In the genomic region with DNA sequence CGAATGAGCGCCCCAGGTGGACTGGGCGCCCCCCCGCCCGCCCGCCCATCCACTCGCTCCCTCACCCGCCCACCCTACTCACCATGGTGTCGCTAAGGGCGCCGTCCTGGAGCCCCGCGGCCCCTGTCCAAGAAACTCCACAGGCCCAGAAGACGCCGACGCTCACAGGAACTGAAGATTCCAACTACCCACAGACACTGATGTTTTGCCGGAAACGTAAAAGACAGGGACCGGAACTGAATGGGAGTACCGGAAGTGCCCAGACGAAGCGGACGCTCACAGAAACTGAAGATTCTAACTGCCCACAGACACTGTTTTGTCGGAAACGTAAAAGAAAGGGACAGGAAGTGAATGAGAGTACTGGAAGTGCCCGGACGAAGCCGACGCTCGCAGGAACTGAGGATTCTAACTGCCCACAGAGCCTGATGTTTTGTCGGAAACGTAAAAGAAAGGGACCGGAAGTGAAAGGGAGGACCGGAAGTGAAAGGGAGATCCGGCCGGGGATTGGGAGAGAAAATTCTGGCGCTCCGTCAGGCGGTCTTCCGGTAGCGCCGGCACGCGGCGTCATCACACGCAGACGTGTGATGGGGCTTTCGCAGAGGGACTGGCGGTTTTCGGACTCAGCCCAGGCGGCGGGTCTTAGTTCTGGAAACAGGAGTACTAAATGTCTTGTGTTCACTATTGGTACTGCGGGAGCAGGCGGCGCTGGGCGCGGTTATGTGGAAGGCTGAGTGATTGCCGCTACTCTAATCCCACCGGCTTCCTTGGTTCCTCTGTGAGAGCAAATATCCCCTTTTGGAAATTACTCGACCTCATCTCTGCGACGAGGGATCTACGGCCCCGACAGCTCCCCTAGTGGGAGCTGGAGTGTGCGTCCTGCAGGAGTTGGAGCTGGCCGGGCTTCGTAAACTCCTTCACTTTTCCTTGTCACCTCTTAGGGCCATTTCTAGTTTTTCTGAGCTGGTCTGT, we compare ENCODE assay signal across 8 cellular contexts. TPM values are rescaled to one million over a fixed set of nuclear protein-coding genes. Genes with fewer than 3 reads are reported as not detected.
A peak's percentile ranks its signal among the peaks of the same experiment; 100 is the strongest.
DNase-seq lines count a peak whose midpoint lies in the region; ATAC-seq and TF ChIP-seq lines count a peak whose summit lies in the region.

A gene (minus strand): TSS at position 173 of the 969 bp plus-strand sequence. CDS start 88 bp downstream, at position 85.

- H3K9me3 Mint-ChIP-seq in activated naive CD8-positive, alpha-beta T cell treated with anti-CD3 and anti-CD28 coated beads, Interleukin-2, amount 50 U/mL, for 24 hours, result no peaks in the 10 kb centered on the region
- H3K9me3 Mint-ChIP-seq in type B pancreatic cell, result no peaks in the 10 kb centered on the region

- DNase-seq in NCI-H1417 treated with DMSO at 0.1 percent for 48 hours (lab: John Stamatoyannopoulos, UW) (peak; percentile 99), SW480 (ENCODE audit: low spot score) (peak; percentile 97), cardiac muscle cell (ENCODE audit: low read depth in 1 of 2, low spot score in 1 of 2) (peak; percentile 94 to 98), pons (ENCODE audit: low spot score) (peak; percentile 96), type B pancreatic cell (ENCODE audit: extremely low spot score, unreplicated experiment) (peak; percentile 90)
- DNase-seq in activated naive CD8-positive, alpha-beta T cell treated with anti-CD3 and anti-CD28 coated beads, Interleukin-2, amount 50 U/mL, for 24 hours, result peak; percentile 84

- H3K27ac ChIP-seq in cardiac muscle cell, result peak within 1 kb of the TSS; percentile 98

- H3K4me3 Mint-ChIP-seq in activated naive CD8-positive, alpha-beta T cell treated with anti-CD3 and anti-CD28 coated beads, Interleukin-2, amount 50 U/mL, for 24 hours, result peak within 1 kb of the TSS; percentile 97
- peak within 1 kb of the TSS; percentile 99 for H3K4me3 Mint-ChIP-seq in type B pancreatic cell

- peaks cover 16% of the 10 kb centered on the region for H3K36me3 ChIP-seq in cardiac muscle cell

- TF ChIP-seq CTCF in GM12875 (IDR thresholded peaks at IDR 0.05; ENCODE audit: borderline replicate concordance, insufficient read depth, low read depth, low read length) (peak; percentile 88), cardiac muscle cell (IDR thresholded peaks at IDR 0.05; ENCODE audit: low read depth, low read length) (peak; percentile 89), type B pancreatic cell (conservative IDR thresholded peaks at IDR 0.05) (peak; percentile 89)

- no peaks in the 10 kb centered on the region for H3K9me3 ChIP-seq in cardiac muscle cell (ENCODE audit: low read depth)

- peaks cover 38% of the 10 kb centered on the region for H3K4me1 Mint-ChIP-seq in activated naive CD8-positive, alpha-beta T cell treated with anti-CD3 and anti-CD28 coated beads, Interleukin-2, amount 50 U/mL, for 24 hours
- peaks cover 25% of the 10 kb centered on the region for H3K4me1 Mint-ChIP-seq in type B pancreatic cell (ENCODE audit: unreplicated experiment)

- ATAC-seq in HG02798 (IDR thresholded peaks at IDR 0.05; ENCODE audit: poor library complexity, unreplicated experiment), result peak; percentile 90
- peak; percentile 77 for ATAC-seq in activated naive CD8-positive, alpha-beta T cell treated with anti-CD3 and anti-CD28 coated beads, Interleukin-2, amount 50 U/mL, for 24 hours

- peak within 1 kb of the TSS; percentile 100 for H3K27ac Mint-ChIP-seq in activated naive CD8-positive, alpha-beta T cell treated with anti-CD3 and anti-CD28 coated beads, Interleukin-2, amount 50 U/mL, for 24 hours
- H3K27ac Mint-ChIP-seq in type B pancreatic cell, result peak within 1 kb of the TSS; percentile 100

- peaks cover 7% of the 10 kb centered on the region for H3K4me1 ChIP-seq in cardiac muscle cell (ENCODE audit: low read depth)

- no peaks in the 10 kb centered on the region for H3K27me3 ChIP-seq in cardiac muscle cell

- peaks cover 2% of the 10 kb centered on the region for H3K27me3 Mint-ChIP-seq in activated naive CD8-positive, alpha-beta T cell treated with anti-CD3 and anti-CD28 coated beads, Interleukin-2, amount 50 U/mL, for 24 hours
- H3K27me3 Mint-ChIP-seq in type B pancreatic cell, result no peaks in the 10 kb centered on the region

- peak within 1 kb of the TSS; percentile 84 for H3K4me3 ChIP-seq in GM12875 (ENCODE audit: low read depth, low read length)
- H3K4me3 ChIP-seq in cardiac muscle cell, result peak within 1 kb of the TSS; percentile 76

- peaks cover 16% of the 10 kb centered on the region for H3K36me3 Mint-ChIP-seq in activated naive CD8-positive, alpha-beta T cell treated with anti-CD3 and anti-CD28 coated beads, Interleukin-2, amount 50 U/mL, for 24 hours (ENCODE audit: low read depth)
- peaks cover 3% of the 10 kb centered on the region for H3K36me3 Mint-ChIP-seq in type B pancreatic cell

RNA-seq across cellular contexts. Expression of the gene that starts here (rescaled TPM):
- total RNA-seq in cardiac muscle cell (17.5 and 20.1 TPM in 2 replicates), type B pancreatic cell (ENCODE audit: low replicate concordance) (33.2 and 35.6 TPM in 2 replicates)
- polyA plus RNA-seq in cardiac muscle cell, result 44.7 and 51.9 TPM in 2 replicates

Comparison
In these comparisons a context has a peak if more than half of its experiments do, and no peak if none do; other contexts are left out.
1. Peak in every context shown above with its lines: DNase-seq, ATAC-seq, H3K4me3 ChIP-seq and H3K27ac ChIP-seq.